23 cellular contexts compared by ENCODE assay signal in genomic region chr3:181075098-181075497, GRCh38.
DNase-seq lines count a peak whose midpoint lies in the region; ATAC-seq, FAIRE-seq and TF ChIP-seq lines count a peak whose summit lies in the region.
"Had no signal": no experiment of that assay in that cellular context is flagged by ENCODE, and none has a peak within 500 bp of the region (broad histone marks: within the 10 kb centered on the region; RNA-seq: fewer than 3 reads in every experiment).

No MANE protein-coding gene starts in this region.

- intact Hi-C loops in adrenal gland (cut with DNase I) = no loop called here

- 0 out of 2 replicates have a peak overlapping the region, but pooled peaks have one; percentile 39 for H2BK12ac ChIP-seq in H1 (ENCODE audit: low read depth, low read length)

- H2BK5ac ChIP-seq in H1 (ENCODE audit: low read depth, low read length) (no peak overlapping the region), mesendoderm (ENCODE audit: low read length) (no peak overlapping the region)

- H3K56ac ChIP-seq in H1 (replicated peaks; ENCODE audit: insufficient read length, low read depth, low read length) (no peak overlapping the region), mesendoderm (ENCODE audit: low read length) (no peak overlapping the region)

- H3K27ac ChIP-seq in H1 (ENCODE audit: low read depth, low read length) (no peak overlapping the region), mesendoderm (ENCODE audit: low read depth, low read length) (no peak overlapping the region), adrenal gland (no peak overlapping the region)
- H3K27ac ChIP-seq: BLaER1 treated with 17β-estradiol and CSF1 and Interleukin-3, amounts not matched to agents 10 nM and 100 nM had no signal

- H2AK5ac ChIP-seq in H1 (ENCODE audit: low read depth, low read length) (no peak overlapping the region), mesendoderm (ENCODE audit: low read length) (no peak overlapping the region)

- H3K9me3 ChIP-seq in H1 (ENCODE audit: insufficient read depth in 2 of 2, low read depth in 1 of 2, low read length in 1 of 2) (no peaks in the 10 kb centered on the region), adrenal gland (replicated peaks in 1 of 3) (no peaks in the 10 kb centered on the region)
- H3K9me3 ChIP-seq: MG63, SK-N-SH had no signal

- 100% methylated on average over 1 of the region's 1 CpG; no CpG with 5 or more reads in 1 of the 2 experiments for whole genome bisulfite sequencing in H1 (ENCODE audit: extremely low coverage in 1 of 2, insufficient coverage in 1 of 2, insufficient read length in 1 of 2, insufficient replicate concordance in 2 of 2, low coverage in 1 of 2, low lambda C conversion rate in 2 of 2, missing lambda C conversion rate in 1 of 2), 2 experiments
- no CpG with 5 or more reads among the region's 1 CpG for WGBS in mesendoderm (ENCODE audit: extremely low coverage, insufficient coverage, low lambda C conversion rate)
- 67 to 100% (median 95%) methylated on average over 1 of the region's 1 CpG for WGBS in adrenal gland, 4 donors

- H3K4me2 ChIP-seq in H1 (ENCODE audit: insufficient read depth in 1 of 2, low read depth in 2 of 2, low read length in 2 of 2) (peak overlapping the region in 1 of 2 experiments; percentile 22; a peak in 2 of 4 replicates), mesendoderm (ENCODE audit: low read length) (no peak overlapping the region)
- H3K4me2 ChIP-seq: BLaER1 treated with 17β-estradiol and CSF1 and Interleukin-3, amounts not matched to agents 10 nM and 100 nM; SK-N-SH had no signal

- no peak for FAIRE-seq in H1 (lab: Jason Lieb, UNC)
- FAIRE-seq: D721Med, H54 had no signal

- TF ChIP-seq EP300 in H1 (IDR thresholded peaks at IDR 0.05; ENCODE audit: borderline replicate concordance in 1 of 2, low read depth in 2 of 2, low read length in 2 of 2) = no peak

- CTCF ChIA-PET in H1 (lab: Charles Lee; ENCODE audit: partially characterized antibody) = no interaction called here

- DNase-seq in ELF-1 (ENCODE audit: low read depth, low spot score) (peak; percentile 87), NCI-H82 (lab: John Stamatoyannopoulos, UW) (peak; percentile 99), H1 (ENCODE audit: low read depth in 1 of 2, low spot score in 2 of 2) (no peak), mesendoderm (peak; percentile 75), NK-92 (lab: John Stamatoyannopoulos, UW; ENCODE audit: unreplicated experiment) (no peak), HK-2 (ENCODE audit: unreplicated experiment) (no peak), adrenal gland (no peak)
- DNase-seq: CD8-positive, alpha-beta memory T cell; HFFc6; Kasumi-1; MG63; NCI-H1048; NCI-H1436 treated with DMSO at 0.1 percent for 48 hours; NCI-H2081; NCI-H226; NCI-H526; NK-92 treated with Interleukin-12 subunit alpha and Interleukin-12 subunit beta, amount 100 ng/mL, for 24 hours; Right ventricle myocardium superior; SK-N-SH had no signal

- H3K14ac ChIP-seq in H1 (ENCODE audit: insufficient read length) = no peak overlapping the region

- peak overlapping the region; percentile 98 for H2AFZ ChIP-seq in H1 (ENCODE audit: low read length)

- H3K79me1 ChIP-seq in H1 (ENCODE audit: low read depth, low read length) = no peaks in the 10 kb centered on the region
- no peaks in the 10 kb centered on the region for H3K79me1 ChIP-seq in mesendoderm (ENCODE audit: low read length)

- peak in 1 of 2 experiments; percentile 10; a peak in 1 of 4 replicates for TF ChIP-seq RAD21 in H1 (IDR thresholded peaks at IDR 0.05 in 1 of 2, conservative IDR thresholded peaks at IDR 0.05 in 1 of 2; ENCODE audit: low read depth in 2 of 2, low read length in 2 of 2)

- no peak overlapping the region for H4K91ac ChIP-seq in H1 (replicated peaks; ENCODE audit: insufficient read length, low read length)

- H4K5ac ChIP-seq in H1 (ENCODE audit: insufficient read length, low read depth, low read length) = no peak overlapping the region
- no peak overlapping the region for H4K5ac ChIP-seq in mesendoderm (ENCODE audit: low read length)

- no peak overlapping the region for H3K9ac ChIP-seq in H1 (replicated peaks in 1 of 4; ENCODE audit: extremely low read depth in 1 of 4, low read depth in 3 of 4, low read length in 3 of 4)
- no peak overlapping the region for H3K9ac ChIP-seq in mesendoderm (ENCODE audit: low read length)
- H3K9ac ChIP-seq: BLaER1 treated with 17β-estradiol and CSF1 and Interleukin-3, amounts not matched to agents 10 nM and 100 nM; SK-N-SH had no signal

- H3K4me3 ChIP-seq in H1 (ENCODE audit: extremely low read depth in 1 of 4, insufficient read depth in 2 of 4, low read depth in 3 of 4, low read length in 4 of 4) (0 out of 8 replicates have a peak overlapping the region, but pooled peaks of 1 of the 4 experiments have one; percentile 2), mesendoderm (ENCODE audit: low read length) (no peak overlapping the region), adrenal gland (no peak overlapping the region)
- H3K4me3 ChIP-seq: BLaER1 treated with 17β-estradiol and CSF1 and Interleukin-3, amounts not matched to agents 10 nM and 100 nM; MG63 had no signal

- TF ChIP-seq CTCF in H1 (IDR thresholded peaks at IDR 0.05; ENCODE audit: control extremely low read depth in 1 of 3, insufficient read depth in 1 of 3, low read depth in 1 of 3, low read length in 3 of 3) = no peak
- TF ChIP-seq CTCF in adrenal gland (IDR thresholded peaks at IDR 0.05) = no peak

- no peak overlapping the region for H3K23ac ChIP-seq in H1 (ENCODE audit: insufficient read length)
- H3K23ac ChIP-seq in mesendoderm (ENCODE audit: low read length) = no peak overlapping the region

- TF ChIP-seq POLR2A in H1 (IDR thresholded peaks at IDR 0.05; ENCODE audit: control extremely low read depth in 1 of 2, low read depth in 2 of 2, low read length in 2 of 2) (no peak), adrenal gland (IDR thresholded peaks at IDR 0.05) (no peak)

- no peak overlapping the region for H3K4ac ChIP-seq in H1 (replicated peaks; ENCODE audit: insufficient read length, low read depth, low read length)
- no peak overlapping the region for H3K4ac ChIP-seq in mesendoderm (ENCODE audit: low read depth, low read length)

- H2BK20ac ChIP-seq in H1 (ENCODE audit: low read length) = 0 out of 2 replicates have a peak overlapping the region, but pooled peaks have one; percentile 18

- H3K79me2 ChIP-seq in H1 (ENCODE audit: control insufficient read depth in 1 of 2, insufficient read depth in 2 of 2, low read length in 2 of 2) (no peaks in the 10 kb centered on the region), mesendoderm (ENCODE audit: control insufficient read depth, insufficient read depth, low read length) (no peaks in the 10 kb centered on the region)

- no peak overlapping the region for H2BK15ac ChIP-seq in H1 (ENCODE audit: low read length)
- H2BK15ac ChIP-seq in mesendoderm (replicated peaks; ENCODE audit: low read depth) = no peak overlapping the region

- POLR2A ChIA-PET in H1 (lab: Charles Lee; ENCODE audit: partially characterized antibody) = no interaction called here

- H3K23me2 ChIP-seq in H1 (ENCODE audit: low read depth, low read length) = no peaks in the 10 kb centered on the region

- H3K18ac ChIP-seq in H1 (ENCODE audit: extremely low read depth, low read length) = no peak overlapping the region; the same call in 1 of the 2 replicates
- no peak overlapping the region for H3K18ac ChIP-seq in mesendoderm (ENCODE audit: low read length)

- H3K4me1 ChIP-seq in H1 (replicated peaks in 1 of 4; ENCODE audit: control insufficient read depth in 3 of 4, insufficient read depth in 4 of 4, low read length in 3 of 4) (peaks cover 0 to 12% (median 4%) of the 10 kb centered on the region in 4 experiments; a peak in 4 of 7 replicates), mesendoderm (ENCODE audit: control insufficient read depth, low read depth, low read length) (no peaks in the 10 kb centered on the region), adrenal gland (replicated peaks in 1 of 2) (no peaks in the 10 kb centered on the region)
- H3K4me1 ChIP-seq: BLaER1 treated with 17β-estradiol and CSF1 and Interleukin-3, amounts not matched to agents 10 nM and 100 nM had no signal

- H3K27me3 ChIP-seq in H1 (replicated peaks in 1 of 4; ENCODE audit: control insufficient read depth in 3 of 4, extremely low read depth in 1 of 4, insufficient read depth in 3 of 4, low read length in 3 of 4) (no peaks in the 10 kb centered on the region), mesendoderm (ENCODE audit: insufficient read depth, low read length, poor library complexity) (no peaks in the 10 kb centered on the region), adrenal gland (no peaks in the 10 kb centered on the region)
- H3K27me3 ChIP-seq: BLaER1 treated with 17β-estradiol and CSF1 and Interleukin-3, amounts not matched to agents 10 nM and 100 nM; MG63 had no signal

- no peak overlapping the region for H2BK120ac ChIP-seq in H1 (replicated peaks; ENCODE audit: low read depth, low read length)
- H2BK120ac ChIP-seq in mesendoderm (ENCODE audit: low read depth, low read length) = no peak overlapping the region

- H3K36me3 ChIP-seq in H1 (ENCODE audit: control insufficient read depth in 2 of 4, insufficient read depth in 4 of 4, low read length in 3 of 4) (no peaks in the 10 kb centered on the region), mesendoderm (ENCODE audit: control insufficient read depth, insufficient read depth, low read length) (no peaks in the 10 kb centered on the region), adrenal gland (replicated peaks in 1 of 2) (no peaks in the 10 kb centered on the region)
- H3K36me3 ChIP-seq: BLaER1 treated with 17β-estradiol and CSF1 and Interleukin-3, amounts not matched to agents 10 nM and 100 nM; MG63 had no signal

- H4K20me1 ChIP-seq in H1 (replicated peaks in 1 of 2; ENCODE audit: control insufficient read depth in 1 of 2, insufficient read depth in 2 of 2, low read length in 2 of 2) = no peaks in the 10 kb centered on the region
- H4K20me1 ChIP-seq: BLaER1 treated with 17β-estradiol and CSF1 and Interleukin-3, amounts not matched to agents 10 nM and 100 nM had no signal

- ATAC-seq in esophagus mucosa = no peak

- no peak overlapping the region; the same call in 1 of the 2 replicates for H4K8ac ChIP-seq in H1 (ENCODE audit: extremely low read depth, insufficient read depth, low read length)
- H4K8ac ChIP-seq in mesendoderm (ENCODE audit: low read depth, low read length) = no peak overlapping the region

TF ChIP-seq in H1, 55 proteins besides CTCF, POLR2A, EP300 and RAD21:
- TF ChIP-seq JUN (IDR thresholded peaks at IDR 0.05; ENCODE audit: low read depth, low read length) = no peak
- no peak for TF ChIP-seq ASH2L (IDR thresholded peaks at IDR 0.05; ENCODE audit: low read length)
- no peak for TF ChIP-seq RFX5 (IDR thresholded peaks at IDR 0.05; ENCODE audit: borderline replicate concordance, low read depth, low read length)
- no peak for TF ChIP-seq RNF2 (IDR thresholded peaks at IDR 0.05; ENCODE audit: borderline replicate concordance, low read depth, low read length, missing control alignments, poor library complexity, severe bottlenecking)
- TF ChIP-seq, protein P1, sequence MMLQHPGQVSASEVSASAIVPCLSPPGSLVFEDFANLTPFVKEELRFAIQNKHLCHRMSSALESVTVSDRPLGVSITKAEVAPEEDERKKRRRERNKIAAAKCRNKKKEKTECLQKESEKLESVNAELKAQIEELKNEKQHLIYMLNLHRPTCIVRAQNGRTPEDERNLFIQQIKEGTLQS (IDR thresholded peaks at IDR 0.05; ENCODE audit: insufficient read depth, low read depth, low read length) = no peak
- no peak for TF ChIP-seq TAF7 (optimal IDR thresholded peaks at IDR 0.05; ENCODE audit: borderline replicate concordance, low read depth, low read length)

Comparison
In these comparisons a context has a peak if more than half of its experiments do, and no peak if none do; other contexts are left out.
1. DNase-seq: peak in ELF-1 (single experiment), NCI-H82 (single experiment) and mesendoderm (single experiment); none in H1 (0 of 2), NK-92 (single experiment), HK-2 (single experiment) and adrenal gland (0 of 7).